1 cellular context compared by ENCODE assay signal in the genomic region with DNA sequence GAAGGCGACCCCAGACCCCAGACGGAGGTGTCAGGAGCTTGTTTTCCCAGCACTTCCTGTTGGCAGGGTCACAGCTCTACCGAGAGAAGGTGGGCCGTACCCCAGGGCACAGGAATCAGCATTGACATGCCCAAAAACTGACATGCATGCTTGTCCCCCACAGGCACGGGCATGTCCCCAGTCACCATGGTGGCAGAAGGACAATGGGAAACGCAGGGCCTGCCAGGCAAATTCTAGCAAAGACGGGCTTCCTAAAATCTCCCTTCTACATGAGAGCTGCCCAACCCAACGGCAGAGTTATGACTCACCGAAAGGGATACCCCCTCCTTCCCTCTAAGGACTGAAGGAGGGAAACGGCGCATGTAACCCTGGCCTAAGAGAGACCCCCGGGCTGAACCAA.
TF ChIP-seq lines count a peak whose summit lies in the region.

No MANE protein-coding gene starts in this region.

TF ChIP-seq in H1, 55 proteins besides CTCF, POLR2A, EP300 and RAD21:
- TF ChIP-seq RNF2 (IDR thresholded peaks at IDR 0.05; ENCODE audit: borderline replicate concordance, low read depth, low read length, missing control alignments, poor library complexity, severe bottlenecking) (no peak), SAP30 (IDR thresholded peaks at IDR 0.05; ENCODE audit: insufficient read depth, insufficient replicate concordance, low read length) (no peak), KDM4A (IDR thresholded peaks at IDR 0.05; ENCODE audit: low read depth, low read length, severe bottlenecking) (no peak), CEBPB (IDR thresholded peaks at IDR 0.05; ENCODE audit: low read depth, low read length) (no peak), TBP (IDR thresholded peaks at IDR 0.05; ENCODE audit: low read depth, low read length) (no peak), YY1 (IDR thresholded peaks at IDR 0.05; ENCODE audit: low read depth, low read length) (no peak), FOSL1 (IDR thresholded peaks at IDR 0.05; ENCODE audit: insufficient read depth, low read depth, low read length) (no peak)
- TF ChIP-seq, protein P1, sequence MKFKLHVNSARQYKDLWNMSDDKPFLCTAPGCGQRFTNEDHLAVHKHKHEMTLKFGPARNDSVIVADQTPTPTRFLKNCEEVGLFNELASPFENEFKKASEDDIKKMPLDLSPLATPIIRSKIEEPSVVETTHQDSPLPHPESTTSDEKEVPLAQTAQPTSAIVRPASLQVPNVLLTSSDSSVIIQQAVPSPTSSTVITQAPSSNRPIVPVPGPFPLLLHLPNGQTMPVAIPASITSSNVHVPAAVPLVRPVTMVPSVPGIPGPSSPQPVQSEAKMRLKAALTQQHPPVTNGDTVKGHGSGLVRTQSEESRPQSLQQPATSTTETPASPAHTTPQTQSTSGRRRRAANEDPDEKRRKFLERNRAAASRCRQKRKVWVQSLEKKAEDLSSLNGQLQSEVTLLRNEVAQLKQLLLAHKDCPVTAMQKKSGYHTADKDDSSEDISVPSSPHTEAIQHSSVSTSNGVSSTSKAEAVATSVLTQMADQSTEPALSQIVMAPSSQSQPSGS (IDR thresholded peaks at IDR 0.05; ENCODE audit: low read length) = no peak
